8 cellular contexts compared by ENCODE assay signal in genomic region chr9:109880276-109881169, GRCh38.
DNase-seq lines count a peak whose midpoint lies in the region; ATAC-seq, FAIRE-seq and TF ChIP-seq lines count a peak whose summit lies in the region.

No MANE protein-coding gene starts in this region.

- ATAC-seq in CD4-positive, alpha-beta T cell (ENCODE audit: poor library complexity): peak; percentile 58
- ATAC-seq in WTC11 (peak; percentile 97), gastroesophageal sphincter (no peak), HG02571 (IDR thresholded peaks at IDR 0.05; ENCODE audit: unreplicated experiment) (no peak)
- peak; percentile 43 for ATAC-seq in stimulated activated naive CD8-positive, alpha-beta T cell treated with anti-CD3 and anti-CD28 coated beads, Interleukin-15, Interleukin-2, amounts not matched to agents 100 U/mL and 50 U/mL, for 24 hours

- peak; percentile 74 for TF ChIP-seq CTCF in CD4-positive, alpha-beta T cell (IDR thresholded peaks at IDR 0.05)
- peak; percentile 41 for TF ChIP-seq CTCF in HL-60 (IDR thresholded peaks at IDR 0.05; ENCODE audit: insufficient read depth, low read length)
- peak; percentile 82 for TF ChIP-seq CTCF in WTC11 (IDR thresholded peaks at IDR 0.05)
- TF ChIP-seq CTCF in gastroesophageal sphincter (IDR thresholded peaks at IDR 0.05): peak in 3 of 4 experiments; percentile 22 to 49 (median 33)

- peaks cover 0 to 12% (median 0%) of the 10 kb centered on the region in 3 donors for H3K4me1 ChIP-seq in gastroesophageal sphincter

- no peak overlapping the region for H3K4me3 Mint-ChIP-seq in CD4-positive, alpha-beta T cell
- no peak overlapping the region for H3K4me3 Mint-ChIP-seq in WTC11

- peaks cover 4% of the 10 kb centered on the region for H3K27me3 Mint-ChIP-seq in CD4-positive, alpha-beta T cell
- H3K27me3 Mint-ChIP-seq in WTC11 (ENCODE audit: low read depth): no peaks in the 10 kb centered on the region

- H3K9me3 ChIP-seq in CD4-positive, alpha-beta T cell (ENCODE audit: control insufficient read depth, low read length): no peaks in the 10 kb centered on the region
- H3K9me3 ChIP-seq in gastroesophageal sphincter: no peaks in the 10 kb centered on the region

- no peak for TF ChIP-seq EP300 in gastroesophageal sphincter (IDR thresholded peaks at IDR 0.05)

- H3K36me3 ChIP-seq in gastroesophageal sphincter: no peaks in the 10 kb centered on the region

- intact Hi-C loops in CD4-positive, alpha-beta T cell (cut with DNase I, micrococcal nuclease): no loop called here

- peak; percentile 60 for FAIRE-seq in GM19239 (lab: Jason Lieb, UNC)

- no peak overlapping the region for H3K27ac Mint-ChIP-seq in CD4-positive, alpha-beta T cell
- 0 out of 2 replicates have a peak overlapping the region, but pooled peaks have one; percentile 38 for H3K27ac Mint-ChIP-seq in WTC11

- no peaks in the 10 kb centered on the region for H3K9me3 Mint-ChIP-seq in CD4-positive, alpha-beta T cell
- no peaks in the 10 kb centered on the region for H3K9me3 Mint-ChIP-seq in WTC11

- DNase-seq in CD4-positive, alpha-beta T cell: peak in 2 of 10 experiments; percentile 5 to 10
- peak; percentile 7 for DNase-seq in GM19239 (ENCODE audit: insufficient read length, low spot score)
- DNase-seq in HL-60 (ENCODE audit: low read depth in 1 of 2, low spot score in 1 of 2): no peak
- peak; percentile 56 for DNase-seq in WTC11 (ENCODE audit: low spot score)
- peak; percentile 25 for DNase-seq in stimulated activated naive CD8-positive, alpha-beta T cell treated with anti-CD3 and anti-CD28 coated beads, Interleukin-15, Interleukin-2, amounts not matched to agents 100 U/mL and 50 U/mL, for 24 hours
- no peak for DNase-seq in NCI-H2196 treated with DMSO at 0.1 percent for 48 hours (lab: John Stamatoyannopoulos, UW; ENCODE audit: unreplicated experiment)

- no peaks in the 10 kb centered on the region for H3K27me3 ChIP-seq in CD4-positive, alpha-beta T cell (ENCODE audit: control insufficient read depth, insufficient read depth, low read length)
- H3K27me3 ChIP-seq in HL-60 (ENCODE audit: insufficient read depth, poor library complexity, severe bottlenecking): no peaks in the 10 kb centered on the region
- H3K27me3 ChIP-seq in gastroesophageal sphincter: no peaks in the 10 kb centered on the region

- H3K4me3 ChIP-seq in HL-60 (replicated peaks; ENCODE audit: insufficient read depth, low read length) (no peak overlapping the region), gastroesophageal sphincter (no peak overlapping the region)

- H3K4me1 Mint-ChIP-seq in CD4-positive, alpha-beta T cell (ENCODE audit: low read depth): no peaks in the 10 kb centered on the region
- peaks cover 8% of the 10 kb centered on the region for H3K4me1 Mint-ChIP-seq in WTC11

- POLR2A ChIA-PET in CD4-positive, alpha-beta T cell (lab: Charles Lee): no interaction called here
- POLR2A ChIA-PET in WTC11 (lab: Charles Lee): no interaction called here

- H3K27ac ChIP-seq in CD4-positive, alpha-beta T cell (ENCODE audit: low read depth, low read length): no peak overlapping the region
- H3K27ac ChIP-seq in HL-60 (replicated peaks) (no peak overlapping the region), gastroesophageal sphincter (no peak overlapping the region)

- no peaks in the 10 kb centered on the region for H3K36me3 Mint-ChIP-seq in CD4-positive, alpha-beta T cell (ENCODE audit: low read depth)
- no peaks in the 10 kb centered on the region for H3K36me3 Mint-ChIP-seq in WTC11

- 83% methylated on average over 3 to 10 of the region's 10 CpGs for WGBS in gastroesophageal sphincter (ENCODE audit: low coverage in 1 of 2), 2 donors

- CTCF ChIA-PET in CD4-positive, alpha-beta T cell (lab: Charles Lee): no interaction called here
- CTCF ChIA-PET in WTC11 (lab: Charles Lee): interaction anchor here (1.1 to 1.5 kb wide), 4 partner anchors 21 to 338 kb away, joined by 3 to 4 read pairs (median 4); no protein-coding TSS in a partner anchor

- no peak for TF ChIP-seq POLR2A in gastroesophageal sphincter (IDR thresholded peaks at IDR 0.05)

TF ChIP-seq in WTC11, 78 proteins besides CTCF, POLR2A, EP300 and RAD21:
- TF ChIP-seq MAX (CRISPR knock-in tag; IDR thresholded peaks at IDR 0.05): no peak
- TF ChIP-seq ZNF423 (CRISPR knock-in tag; IDR thresholded peaks at IDR 0.05): no peak
- no peak for TF ChIP-seq ATF6 (CRISPR knock-in tag; IDR thresholded peaks at IDR 0.05)
- TF ChIP-seq, protein P1, sequence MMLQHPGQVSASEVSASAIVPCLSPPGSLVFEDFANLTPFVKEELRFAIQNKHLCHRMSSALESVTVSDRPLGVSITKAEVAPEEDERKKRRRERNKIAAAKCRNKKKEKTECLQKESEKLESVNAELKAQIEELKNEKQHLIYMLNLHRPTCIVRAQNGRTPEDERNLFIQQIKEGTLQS (CRISPR knock-in tag; conservative IDR thresholded peaks at IDR 0.05): no peak
- TF ChIP-seq STAT6 (CRISPR knock-in tag; conservative IDR thresholded peaks at IDR 0.05; ENCODE audit: low read depth): no peak
- TF ChIP-seq PRDM15 (CRISPR knock-in tag; IDR thresholded peaks at IDR 0.05): no peak
- no peak for TF ChIP-seq MXD4 (CRISPR knock-in tag; IDR thresholded peaks at IDR 0.05; ENCODE audit: borderline replicate concordance)

Comparison
In these comparisons a context has a peak if more than half of its experiments do, and no peak if none do; other contexts are left out.
1. ATAC-seq: peak in CD4-positive, alpha-beta T cell (single experiment), WTC11 (single experiment) and stimulated activated naive CD8-positive, alpha-beta T cell treated with anti-CD3 and anti-CD28 coated beads, Interleukin-15, Interleukin-2, amounts not matched to agents 100 U/mL and 50 U/mL, for 24 hours (single experiment); none in gastroesophageal sphincter (single experiment) and HG02571 (single experiment).
2. DNase-seq: peak in GM19239 (single experiment), WTC11 (single experiment) and stimulated activated naive CD8-positive, alpha-beta T cell treated with anti-CD3 and anti-CD28 coated beads, Interleukin-15, Interleukin-2, amounts not matched to agents 100 U/mL and 50 U/mL, for 24 hours (single experiment); none in HL-60 (0 of 2) and NCI-H2196 treated with DMSO at 0.1 percent for 48 hours (single experiment).
3. Peak in every context shown above with its lines, with median percentiles within 50 percentile points of each other: CTCF ChIP-seq.